In the genomic region with DNA sequence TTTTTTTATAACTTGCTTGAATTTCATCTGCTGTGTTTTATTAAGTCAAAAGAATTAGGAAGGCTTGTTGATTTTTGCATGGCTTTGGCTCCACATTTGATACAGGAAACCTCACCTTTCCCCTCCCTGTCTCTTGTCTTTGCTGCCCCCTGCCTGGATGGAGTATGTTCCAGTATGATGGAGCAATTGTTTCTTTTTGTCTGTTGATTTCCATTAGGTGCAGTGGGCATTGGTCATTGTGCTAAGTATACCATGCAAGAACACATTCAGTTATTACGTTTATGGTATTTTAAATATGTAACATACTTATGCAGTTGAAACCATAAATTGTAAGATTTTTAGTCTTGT, we compare ENCODE assay signal across 10 cellular contexts. TPM values are rescaled to one million over a fixed set of nuclear protein-coding genes. Genes with fewer than 3 reads are reported as not detected.
DNase-seq lines count a peak whose midpoint lies in the region; ATAC-seq and TF ChIP-seq lines count a peak whose summit lies in the region.
"Had no signal": no experiment of that assay in that cellular context is flagged by ENCODE, and none has a peak within 500 bp of the region (broad histone marks: within the 10 kb centered on the region; RNA-seq: fewer than 3 reads in every experiment).

No MANE protein-coding gene starts in this region.

- no peak overlapping the region for H3K27ac ChIP-seq in DND-41 (ENCODE audit: low read length)
- H3K27ac ChIP-seq: ovary, spleen had no signal

- no peaks in the 10 kb centered on the region for H3K9me3 ChIP-seq in DND-41 (ENCODE audit: insufficient read depth, low read length, severe bottlenecking)
- H3K9me3 ChIP-seq: ovary, spleen had no signal

- no peaks in the 10 kb centered on the region for H3K36me3 ChIP-seq in DND-41 (ENCODE audit: insufficient read depth, low read length)
- H3K36me3 ChIP-seq: ovary, spleen had no signal

- no peaks in the 10 kb centered on the region for H3K27me3 ChIP-seq in DND-41 (ENCODE audit: insufficient read depth, low read length, poor library complexity)
- H3K27me3 ChIP-seq: ovary, spleen had no signal

- H3K4me2 ChIP-seq in DND-41 (ENCODE audit: insufficient read depth, low read length) = no peak overlapping the region

- peaks cover 29% of the 10 kb centered on the region for H3K4me1 ChIP-seq in DND-41 (ENCODE audit: insufficient read depth, low read length)

- no peak overlapping the region for H3K9ac ChIP-seq in DND-41 (ENCODE audit: low read depth, low read length)

- H3K4me3 ChIP-seq in DND-41 (ENCODE audit: low read depth in 1 of 2, low read length in 2 of 2) (no peak overlapping the region), LNCaP clone FGC (ENCODE audit: low read depth, low read length) (no peak overlapping the region), epithelial cell of proximal tubule (ENCODE audit: low read depth, low read length) (no peak overlapping the region)
- H3K4me3 ChIP-seq: ovary, spleen had no signal

- no peak overlapping the region for H2AFZ ChIP-seq in DND-41 (ENCODE audit: low read depth, low read length)

- peaks cover 2% of the 10 kb centered on the region; the same call in 1 of the 2 replicates for H3K79me2 ChIP-seq in DND-41 (ENCODE audit: insufficient read depth, low read length)

- no peaks in the 10 kb centered on the region for H4K20me1 ChIP-seq in DND-41 (ENCODE audit: insufficient read depth, low read length)

- DNase-seq in DND-41 (no peak), LNCaP clone FGC (ENCODE audit: low read depth) (no peak), OCI-M1 (lab: John Stamatoyannopoulos, UW) (peak; percentile 57), epithelial cell of proximal tubule (ENCODE audit: low read depth) (no peak), T-helper 2 cell (no peak)
- no peak for DNase-seq in stimulated activated CD4-positive, alpha-beta T cell treated with anti-CD3 and anti-CD28 coated beads, Interleukin-2, amount 100 ng/mL, for 24 hours
- DNase-seq: NCI-H187 treated with DMSO at 0.1 percent for 48 hours, ovary, spleen had no signal

- peak; percentile 5 for TF ChIP-seq CTCF in DND-41 (IDR thresholded peaks at IDR 0.05; ENCODE audit: borderline replicate concordance, extremely low read depth, low read length, poor library complexity, severe bottlenecking)
- peak; percentile 12; the same call in 1 of the 2 replicates for TF ChIP-seq CTCF in LNCaP clone FGC (IDR thresholded peaks at IDR 0.05; ENCODE audit: control insufficient read depth, extremely low read depth, insufficient read depth)
- peak; percentile 37 for TF ChIP-seq CTCF in epithelial cell of proximal tubule (conservative IDR thresholded peaks at IDR 0.05; ENCODE audit: low read depth, low read length)

- ATAC-seq in DND-41 (ENCODE audit: insufficient read depth, low read depth) (no peak), HG03342 (IDR thresholded peaks at IDR 0.05; ENCODE audit: unreplicated experiment) (no peak)

RNA-seq across cellular contexts. Expression of a gene that starts 19.6 kb away (rescaled TPM):
- total RNA-seq in epithelial cell of proximal tubule = 260 and 335 TPM in 2 replicates
